ENCODE assay signal across 8 cellular contexts in the genomic region with DNA sequence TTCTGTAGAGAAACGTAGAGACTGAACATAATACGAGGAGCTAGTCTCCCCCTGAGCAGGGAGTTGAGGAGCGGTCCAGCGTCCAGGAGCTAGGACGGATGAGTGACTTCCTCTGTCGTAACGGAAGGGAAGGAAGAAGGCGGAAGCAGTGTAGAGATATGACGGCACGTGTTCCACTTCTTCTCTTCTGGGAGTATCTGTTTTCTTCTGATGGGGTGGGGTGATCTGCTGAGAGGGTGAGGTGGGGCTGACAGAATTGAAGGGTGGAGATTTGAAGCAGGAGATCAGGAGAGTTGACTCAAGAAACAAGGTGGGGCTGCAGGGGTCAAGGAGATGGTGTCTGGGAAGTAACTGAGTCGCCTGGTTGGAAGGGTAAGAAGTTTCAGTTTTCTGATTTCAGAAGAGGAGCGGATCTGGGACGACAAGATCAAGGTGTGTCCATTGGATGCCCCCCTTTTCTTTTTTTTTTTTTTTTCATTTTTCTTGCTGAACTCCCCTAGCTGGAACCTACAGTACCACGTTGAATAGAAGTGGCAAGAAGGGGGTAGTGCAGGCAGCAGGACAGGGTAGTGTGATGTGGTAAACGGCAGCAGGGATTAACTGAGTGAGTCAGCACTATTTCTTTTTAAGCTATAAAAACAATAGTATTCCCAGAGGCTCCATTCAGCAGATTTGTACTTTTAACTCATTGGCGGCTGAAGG. TPM values are rescaled to one million over a fixed set of nuclear protein-coding genes. Genes with fewer than 3 reads are reported as not detected.
DNase-seq lines count a peak whose midpoint lies in the region; ATAC-seq and TF ChIP-seq lines count a peak whose summit lies in the region.

No MANE protein-coding gene starts in this region.

- POLR2A ChIA-PET in CD8-positive, alpha-beta T cell (lab: Charles Lee) = interaction anchor here (1.0 kb wide), 1 partner anchor 50 kb away, joined by 3 read pairs; the partner anchor contains the start of gene SETD7

- no peaks in the 10 kb centered on the region for H3K36me3 ChIP-seq in CD8-positive, alpha-beta T cell (ENCODE audit: insufficient read depth, low read length)
- H3K36me3 ChIP-seq in mucosa of descending colon (ENCODE audit: low read depth) (no peaks in the 10 kb centered on the region), ascending aorta (no peaks in the 10 kb centered on the region)

- no peaks in the 10 kb centered on the region for H3K9me3 Mint-ChIP-seq in CD8-positive, alpha-beta T cell
- no peaks in the 10 kb centered on the region for H3K9me3 Mint-ChIP-seq in central memory CD8-positive, alpha-beta T cell

- H3K27ac ChIP-seq in CD8-positive, alpha-beta T cell (ENCODE audit: low read depth, low read length) = no peak overlapping the region
- H3K27ac ChIP-seq in ascending aorta = no peak overlapping the region

- no peaks in the 10 kb centered on the region for H3K4me1 ChIP-seq in CD8-positive, alpha-beta T cell (ENCODE audit: insufficient read depth, low read length)
- H3K4me1 ChIP-seq in mucosa of descending colon (ENCODE audit: low read depth) (no peaks in the 10 kb centered on the region), ascending aorta (no peaks in the 10 kb centered on the region)

- peak; percentile 49 for ATAC-seq in CD8-positive, alpha-beta T cell
- ATAC-seq in central memory CD8-positive, alpha-beta T cell (replicated peaks; ENCODE audit: extremely low read depth, poor library complexity, severe bottlenecking) = peak; percentile 64
- ATAC-seq in mucosa of descending colon = peak; percentile 43
- ATAC-seq in GM21723 (IDR thresholded peaks at IDR 0.05; ENCODE audit: unreplicated experiment) = no peak

- no peak for DNase-seq in CD8-positive, alpha-beta T cell
- DNase-seq in NCI-H460 (ENCODE audit: extremely low read depth, low read depth) (peak; percentile 81), mucosa of descending colon (no peak), ascending aorta (ENCODE audit: low spot score in 2 of 2) (no peak), HPDE6-E6E7 (ENCODE audit: extremely low spot score) (no peak)
- no peak for DNase-seq in central memory CD8-positive, alpha-beta T cell (ENCODE audit: low spot score in 2 of 2)
- DNase-seq in effector CD4-positive, alpha-beta T cell = no peak

- H3K27ac Mint-ChIP-seq in CD8-positive, alpha-beta T cell = no peak overlapping the region
- H3K27ac Mint-ChIP-seq in central memory CD8-positive, alpha-beta T cell (ENCODE audit: low read depth) = peak overlapping the region; percentile 1

- H3K27me3 ChIP-seq in CD8-positive, alpha-beta T cell (ENCODE audit: insufficient read depth, low read length) = peaks cover 4% of the 10 kb centered on the region
- no peaks in the 10 kb centered on the region for H3K27me3 ChIP-seq in ascending aorta

- peaks cover 19% of the 10 kb centered on the region for H3K4me1 Mint-ChIP-seq in CD8-positive, alpha-beta T cell (ENCODE audit: low read depth)
- peaks cover 10% of the 10 kb centered on the region for H3K4me1 Mint-ChIP-seq in central memory CD8-positive, alpha-beta T cell

- H3K4me3 ChIP-seq in CD8-positive, alpha-beta T cell (ENCODE audit: low read depth, low read length) = peak overlapping the region; percentile 20
- H3K4me3 ChIP-seq in mucosa of descending colon = no peak overlapping the region
- H3K4me3 ChIP-seq in ascending aorta = peak overlapping the region in 1 of 2 donors; percentile 23

- no peaks in the 10 kb centered on the region for H3K36me3 Mint-ChIP-seq in CD8-positive, alpha-beta T cell
- H3K36me3 Mint-ChIP-seq in central memory CD8-positive, alpha-beta T cell (ENCODE audit: insufficient read depth) = peaks cover 2% of the 10 kb centered on the region

- CTCF ChIA-PET in CD8-positive, alpha-beta T cell (lab: Charles Lee) = interaction anchor here (0.9 to 8.7 kb wide), 6 partner anchors 10 to 753 kb away, joined by 3 to 71 read pairs (median 4); no protein-coding TSS in a partner anchor

- TF ChIP-seq CTCF in CD8-positive, alpha-beta T cell (IDR thresholded peaks at IDR 0.05) = no peak
- TF ChIP-seq CTCF in mucosa of descending colon (IDR thresholded peaks at IDR 0.05) = no peak
- peak in 1 of 3 experiments; percentile 13 for TF ChIP-seq CTCF in ascending aorta (IDR thresholded peaks at IDR 0.05)

- no peaks in the 10 kb centered on the region for H3K9me3 ChIP-seq in CD8-positive, alpha-beta T cell (ENCODE audit: low read length)
- H3K9me3 ChIP-seq in mucosa of descending colon (no peaks in the 10 kb centered on the region), ascending aorta (no peaks in the 10 kb centered on the region)

- H3K4me3 Mint-ChIP-seq in CD8-positive, alpha-beta T cell = peak overlapping the region; percentile 84
- H3K4me3 Mint-ChIP-seq in central memory CD8-positive, alpha-beta T cell = peak overlapping the region; percentile 63

- intact Hi-C loops in CD8-positive, alpha-beta T cell (cut with DNase I, micrococcal nuclease) = loop anchor here in 1 of 2 experiments (10.0 kb wide), 2 partner anchors 998 to 1028 kb away; no protein-coding TSS in a partner anchor
- intact Hi-C loops in mucosa of descending colon (cut with DNase I, micrococcal nuclease) = loop anchor here in 1 of 2 donors (10.0 kb wide), 1 partner anchor 48 kb away; no protein-coding TSS in a partner anchor
- intact Hi-C loops in ascending aorta (cut with DNase I) = no loop called here

- peaks cover 25% of the 10 kb centered on the region for H3K27me3 Mint-ChIP-seq in CD8-positive, alpha-beta T cell (ENCODE audit: low read depth)
- peaks cover 20% of the 10 kb centered on the region for H3K27me3 Mint-ChIP-seq in central memory CD8-positive, alpha-beta T cell

RNA-seq across cellular contexts. Expression of gene SETD7, which starts 50.7 kb away (rescaled TPM):
- total RNA-seq in CD8-positive, alpha-beta T cell = 10 to 100 TPM in 1 of 2 experiments, 1 to 10 TPM in 1; 9.5 to 10.3 TPM
- total RNA-seq in NCI-H460 (2014; rRNA removed; shearing (Covaris generic)) = 50.8 and 58.7 TPM in 2 replicates
- polyA plus RNA-seq in NCI-H460 (2014; cell fraction: nucleus; rRNA removed) = 28.8 and 41.0 TPM in 2 replicates
- total RNA-seq in mucosa of descending colon = 10 to 100 TPM; 10.2 to 68.4 (median 24.8) TPM
- total RNA-seq in ascending aorta = 33.2 TPM

RNA-seq across cellular contexts. Expression of gene MGST2, which starts 58.9 kb away (rescaled TPM):
- total RNA-seq in CD8-positive, alpha-beta T cell = under 1 TPM in 1 of 2 experiments, not detected in 1; 0.54 TPM
- total RNA-seq in NCI-H460 (2014; rRNA removed; shearing (Covaris generic)) = 38.6 and 39.8 TPM in 2 replicates
- 45.4 and 55.4 TPM in 2 replicates for polyA plus RNA-seq in NCI-H460 (2014; cell fraction: nucleus; rRNA removed)
- total RNA-seq in mucosa of descending colon (100 to 1,000 TPM in 2 of 3 donors, 10 to 100 TPM in 1; 64.3 to 134 (median 119) TPM), ascending aorta (34.4 TPM)

Comparison
In these comparisons a context has a peak if more than half of its experiments do, and no peak if none do; other contexts are left out.
1. RNA of gene MGST2, which starts 58.9 kb away (total RNA-seq): 64.3 to 134 TPM in mucosa of descending colon, 38.6 to 39.8 TPM in NCI-H460 and 34.4 TPM in ascending aorta (single experiment); 0.54 TPM in CD8-positive, alpha-beta T cell; every median in the first group is over 10 times any median in the second.